Comparison of ENCODE assay signal across 21 cellular contexts in the genomic region with DNA sequence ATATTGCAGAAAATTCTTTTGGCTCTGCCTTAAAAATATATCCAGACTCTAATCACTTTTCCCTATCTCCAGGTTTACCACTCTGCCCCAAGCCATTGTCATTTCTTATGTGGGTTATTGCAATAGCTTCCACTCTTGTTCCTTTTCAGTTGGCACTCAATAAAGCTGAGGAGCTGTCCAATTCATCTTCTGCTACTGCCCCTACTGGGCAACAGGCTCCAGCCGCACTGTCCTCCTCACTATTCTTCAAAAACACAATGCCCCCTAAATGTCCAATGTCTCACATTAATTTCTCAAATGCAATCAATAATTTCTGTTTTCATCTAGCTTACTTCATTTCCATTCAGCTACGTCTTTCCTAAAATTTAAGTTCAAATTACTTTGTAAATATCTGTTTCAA.
DNase-seq lines count a peak whose midpoint lies in the region; ATAC-seq, FAIRE-seq and TF ChIP-seq lines count a peak whose summit lies in the region.
"Had no signal": no experiment of that assay in that cellular context is flagged by ENCODE, and none has a peak within 500 bp of the region (broad histone marks: within the 10 kb centered on the region; RNA-seq: fewer than 3 reads in every experiment).

No MANE protein-coding gene starts in this region.

- H4K20me1 ChIP-seq in astrocyte (ENCODE audit: insufficient read depth, low read length) = no peaks in the 10 kb centered on the region
- no peaks in the 10 kb centered on the region for H4K20me1 ChIP-seq in hepatocyte (ENCODE audit: insufficient read depth, poor library complexity, severe bottlenecking)

- peaks cover 2% of the 10 kb centered on the region for H3K4me1 Mint-ChIP-seq in astrocyte (ENCODE audit: low read depth, unreplicated experiment)
- no peaks in the 10 kb centered on the region for H3K4me1 Mint-ChIP-seq in activated CD8-positive, alpha-beta T cell treated with anti-CD3 and anti-CD28 coated beads for 36 hours (ENCODE audit: low read depth)
- H3K4me1 Mint-ChIP-seq: activated B cell treated with CpG ODN at 0.5 μM for 24 hours had no signal

- POLR2A ChIA-PET in activated CD8-positive, alpha-beta T cell treated with anti-CD3 and anti-CD28 coated beads for 36 hours (lab: Charles Lee) = no interaction called here

- no peaks in the 10 kb centered on the region for H3K9me3 ChIP-seq in cardiac muscle cell (ENCODE audit: low read depth)
- no peaks in the 10 kb centered on the region for H3K9me3 ChIP-seq in astrocyte (ENCODE audit: insufficient read depth, low read depth, low read length)
- H3K9me3 ChIP-seq in hepatocyte (ENCODE audit: low read depth) = no peaks in the 10 kb centered on the region
- H3K9me3 ChIP-seq: A549, body of pancreas, gastrocnemius medialis had no signal

- H3K36me3 ChIP-seq in cardiac muscle cell (no peaks in the 10 kb centered on the region), astrocyte (ENCODE audit: insufficient read depth, low read length) (no peaks in the 10 kb centered on the region), hepatocyte (replicated peaks; ENCODE audit: insufficient read depth, low read depth) (no peaks in the 10 kb centered on the region)
- H3K36me3 ChIP-seq: gastrocnemius medialis had no signal

- no peaks in the 10 kb centered on the region for H3K9me2 ChIP-seq in hepatocyte (replicated peaks; ENCODE audit: insufficient read depth)

- DNase-seq in cardiac muscle cell (ENCODE audit: low read depth in 1 of 2, low spot score in 1 of 2) (peak in 1 of 2 donors; percentile 12), cardiac septum (ENCODE audit: low spot score) (no peak), astrocyte (ENCODE audit: low read depth) (no peak), hepatocyte (ENCODE audit: low spot score) (no peak), GM13976 (ENCODE audit: low spot score) (no peak), amygdala (lab: John Stamatoyannopoulos, UW) (no peak)
- no peak for DNase-seq in activated CD8-positive, alpha-beta T cell treated with anti-CD3 and anti-CD28 coated beads for 36 hours
- DNase-seq: activated B cell treated with CpG ODN at 0.5 μM for 24 hours; activated CD8-positive, alpha-beta T cell treated with anti-CD3 and anti-CD28 coated beads, Interleukin-2, amount 10 ng/mL, durations not matched to agents 7 days and 5 days; activated naive CD4-positive, alpha-beta T cell treated with anti-CD3 and anti-CD28 coated beads, Interleukin-2, amount 50 U/mL, for 16 hours; activated T-cell treated with anti-CD3 and anti-CD28 coated beads, Interleukin-2, amount 50 U/mL, for 48 hours; body of pancreas; gastrocnemius medialis; NCI-H1694; NCI-H69; SHP77 treated with DMSO at 0.1 percent for 48 hours; stimulated activated CD4-positive, alpha-beta T cell treated with anti-CD3 and anti-CD28 coated beads, Interleukin-4, amount 100 ng/mL, for 24 hours had no signal

- H3K4me3 ChIP-seq in cardiac muscle cell (no peak overlapping the region), astrocyte (ENCODE audit: insufficient read depth, low read depth, low read length) (no peak overlapping the region), hepatocyte (no peak overlapping the region)
- H3K4me3 ChIP-seq: A549, body of pancreas, gastrocnemius medialis had no signal

- CTCF ChIA-PET in activated CD8-positive, alpha-beta T cell treated with anti-CD3 and anti-CD28 coated beads for 36 hours (lab: Charles Lee) = no interaction called here

- H3K4me3 Mint-ChIP-seq in astrocyte (ENCODE audit: unreplicated experiment) = no peak overlapping the region
- H3K4me3 Mint-ChIP-seq in activated CD8-positive, alpha-beta T cell treated with anti-CD3 and anti-CD28 coated beads for 36 hours = no peak overlapping the region
- H3K4me3 Mint-ChIP-seq: activated B cell treated with CpG ODN at 0.5 μM for 24 hours; activated CD8-positive, alpha-beta T cell treated with anti-CD3 and anti-CD28 coated beads, Interleukin-2, amount 10 ng/mL, durations not matched to agents 7 days and 5 days; dendritic cell treated with granulocyte-macrophage colony-stimulating factor and Interleukin-4, amounts not matched to agents 40 ng/mL and 50 ng/mL, for 4 days had no signal

- H3K27ac ChIP-seq in cardiac muscle cell (no peak overlapping the region), astrocyte (ENCODE audit: low read depth, low read length) (no peak overlapping the region), hepatocyte (no peak overlapping the region)
- H3K27ac ChIP-seq: A549, body of pancreas, gastrocnemius medialis had no signal

- H3K27me3 ChIP-seq in cardiac muscle cell (no peaks in the 10 kb centered on the region), astrocyte (ENCODE audit: insufficient read depth, low read length) (no peaks in the 10 kb centered on the region), hepatocyte (no peaks in the 10 kb centered on the region)
- H3K27me3 ChIP-seq: body of pancreas, gastrocnemius medialis had no signal

- intact Hi-C loops in cardiac septum (cut with DNase I) = no loop called here
- intact Hi-C loops in activated CD8-positive, alpha-beta T cell treated with anti-CD3 and anti-CD28 coated beads for 36 hours (cut with micrococcal nuclease) = no loop called here

- in situ Hi-C loops in GM13976 (cut with MboI; ENCODE audit: low sequenced_read_pairs, unreplicated experiment) = no loop called here

- no peak for FAIRE-seq in astrocyte (lab: Jason Lieb, UNC)
- FAIRE-seq: A549, endothelial cell of umbilical vein had no signal

- H3K9me3 Mint-ChIP-seq in astrocyte (ENCODE audit: unreplicated experiment) = peaks cover 2% of the 10 kb centered on the region
- peaks cover 8% of the 10 kb centered on the region for H3K9me3 Mint-ChIP-seq in activated CD8-positive, alpha-beta T cell treated with anti-CD3 and anti-CD28 coated beads for 36 hours

- H3K27me3 Mint-ChIP-seq in astrocyte (ENCODE audit: low read depth, unreplicated experiment) = no peaks in the 10 kb centered on the region
- no peaks in the 10 kb centered on the region for H3K27me3 Mint-ChIP-seq in activated CD8-positive, alpha-beta T cell treated with anti-CD3 and anti-CD28 coated beads for 36 hours
- H3K27me3 Mint-ChIP-seq: activated B cell treated with CpG ODN at 0.5 μM for 24 hours; dendritic cell treated with granulocyte-macrophage colony-stimulating factor and Interleukin-4, amounts not matched to agents 40 ng/mL and 50 ng/mL, for 4 days had no signal

- H2AFZ ChIP-seq in astrocyte (ENCODE audit: low read depth, low read length) (no peak overlapping the region), hepatocyte (no peak overlapping the region)

- no peak for ATAC-seq in GM21381 (IDR thresholded peaks at IDR 0.05; ENCODE audit: unreplicated experiment)
- no peak for ATAC-seq in activated CD8-positive, alpha-beta T cell treated with anti-CD3 and anti-CD28 coated beads for 36 hours
- ATAC-seq: A549; activated CD8-positive, alpha-beta T cell treated with anti-CD3 and anti-CD28 coated beads, Interleukin-2, amount 10 ng/mL, durations not matched to agents 7 days and 5 days; body of pancreas; gastrocnemius medialis had no signal

- no peak overlapping the region for H3K4me2 ChIP-seq in astrocyte (ENCODE audit: low read length)
- no peak overlapping the region for H3K4me2 ChIP-seq in hepatocyte
- H3K4me2 ChIP-seq: A549 had no signal

- TF ChIP-seq CTCF in cardiac muscle cell (IDR thresholded peaks at IDR 0.05; ENCODE audit: low read depth, low read length) (peak; percentile 17), astrocyte (IDR thresholded peaks at IDR 0.05; ENCODE audit: insufficient read depth, low read depth, low read length) (peak; percentile 13), hepatocyte (IDR thresholded peaks at IDR 0.05; ENCODE audit: poor library complexity) (peak; percentile 18), GM13976 (IDR thresholded peaks at IDR 0.05; ENCODE audit: borderline replicate concordance, control extremely low read depth, extremely low read depth, insufficient read depth, missing control alignments) (no peak)
- TF ChIP-seq CTCF in activated CD8-positive, alpha-beta T cell treated with anti-CD3 and anti-CD28 coated beads for 36 hours (IDR thresholded peaks at IDR 0.05) = no peak

- H3K36me3 Mint-ChIP-seq in astrocyte (ENCODE audit: low read depth, unreplicated experiment) = no peaks in the 10 kb centered on the region
- no peaks in the 10 kb centered on the region for H3K36me3 Mint-ChIP-seq in activated CD8-positive, alpha-beta T cell treated with anti-CD3 and anti-CD28 coated beads for 36 hours (ENCODE audit: low read depth)

- no peak overlapping the region for H3K9ac ChIP-seq in astrocyte (ENCODE audit: low read length)

- WGBS in hepatocyte (ENCODE audit: low lambda C conversion rate, missing lambda C conversion rate) = 79% methylated on average over 2 of the region's 2 CpGs

- H3K27ac Mint-ChIP-seq in astrocyte (ENCODE audit: unreplicated experiment) = no peak overlapping the region
- no peak overlapping the region for H3K27ac Mint-ChIP-seq in activated CD8-positive, alpha-beta T cell treated with anti-CD3 and anti-CD28 coated beads for 36 hours
- H3K27ac Mint-ChIP-seq: activated B cell treated with CpG ODN at 0.5 μM for 24 hours; activated CD8-positive, alpha-beta T cell treated with anti-CD3 and anti-CD28 coated beads, Interleukin-2, amount 10 ng/mL, durations not matched to agents 7 days and 5 days; dendritic cell treated with granulocyte-macrophage colony-stimulating factor and Interleukin-4, amounts not matched to agents 40 ng/mL and 50 ng/mL, for 4 days had no signal

- H3K4me1 ChIP-seq in cardiac muscle cell (ENCODE audit: low read depth) = no peaks in the 10 kb centered on the region
- no peaks in the 10 kb centered on the region for H3K4me1 ChIP-seq in astrocyte (ENCODE audit: insufficient read depth, low read length)
- no peaks in the 10 kb centered on the region for H3K4me1 ChIP-seq in hepatocyte (ENCODE audit: insufficient read depth)
- H3K4me1 ChIP-seq: A549, body of pancreas, gastrocnemius medialis had no signal

- H3K79me2 ChIP-seq in astrocyte (ENCODE audit: insufficient read depth, low read length) (no peaks in the 10 kb centered on the region), hepatocyte (no peaks in the 10 kb centered on the region)

Comparison
In these comparisons a context has a peak if more than half of its experiments do, and no peak if none do; other contexts are left out.
1. CTCF ChIP-seq: peak in cardiac muscle cell (single experiment), astrocyte (single experiment) and hepatocyte (single experiment); none in GM13976 (single experiment) and activated CD8-positive, alpha-beta T cell treated with anti-CD3 and anti-CD28 coated beads for 36 hours (single experiment).